ENCODE assay signal across 14 cellular contexts in the genomic region with DNA sequence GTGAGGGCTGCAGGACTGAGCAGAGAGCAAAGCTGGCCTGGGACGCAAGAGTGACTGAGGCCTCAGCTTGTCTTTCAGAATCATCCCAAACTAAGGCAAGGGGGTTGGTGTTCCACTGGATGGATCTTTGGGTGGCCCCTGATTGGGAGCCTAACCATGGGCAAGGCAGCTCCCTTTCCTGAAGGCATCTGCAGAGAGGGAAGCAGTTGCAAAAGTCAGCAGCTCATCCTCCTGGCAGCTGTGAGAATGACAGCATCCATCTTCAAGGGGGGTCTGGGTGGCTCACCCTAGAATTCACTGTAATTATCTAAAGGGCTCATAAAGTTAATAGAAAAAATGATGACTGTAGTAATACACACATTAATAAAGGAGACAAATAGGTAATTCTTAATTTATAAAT. TPM values are rescaled to one million over a fixed set of nuclear protein-coding genes. Genes with fewer than 3 reads are reported as not detected.
DNase-seq lines count a peak whose midpoint lies in the region; ATAC-seq and TF ChIP-seq lines count a peak whose summit lies in the region.
"Had no signal": no experiment of that assay in that cellular context is flagged by ENCODE, and none has a peak within 500 bp of the region (broad histone marks: within the 10 kb centered on the region; RNA-seq: fewer than 3 reads in every experiment).

No MANE protein-coding gene starts in this region.

- H3K36me3 Mint-ChIP-seq in activated CD8-positive, alpha-beta T cell treated with anti-CD3 and anti-CD28 coated beads, Interleukin-2, amount 10 ng/mL, durations not matched to agents 7 days and 5 days (ENCODE audit: low read depth): no peaks in the 10 kb centered on the region
- H3K36me3 Mint-ChIP-seq in Calu3 (ENCODE audit: insufficient read depth, unreplicated experiment): no peaks in the 10 kb centered on the region

- intact Hi-C loops in Calu3 (cut with micrococcal nuclease; ENCODE audit: unreplicated experiment): no loop called here

- DNase-seq in GM06990 (ENCODE audit: extremely low read depth, insufficient read length) (no peak), M059J (ENCODE audit: low read depth) (peak; percentile 45), cardiac fibroblast (ENCODE audit: low read depth in 2 of 2) (peak in 1 of 2 donors; percentile 33), myocyte (ENCODE audit: low read depth) (peak; percentile 18), Calu3 (no peak), NCI-H1436 (lab: John Stamatoyannopoulos, UW) (no peak)
- DNase-seq in activated CD8-positive, alpha-beta T cell treated with anti-CD3 and anti-CD28 coated beads, Interleukin-2, amount 10 ng/mL, durations not matched to agents 7 days and 5 days: no peak
- DNase-seq: activated T-cell treated with anti-CD3 and anti-CD28 coated beads, Interleukin-2, amount 50 U/mL, for 1 hour; effector CD8-positive, alpha-beta T cell; hypothalamus; posterior cingulate gyrus; SHP77; upper lobe of right lung had no signal

- peak; percentile 24 for TF ChIP-seq CTCF in GM06990 (IDR thresholded peaks at IDR 0.05; ENCODE audit: insufficient read depth, low read length, poor library complexity, severe bottlenecking)
- TF ChIP-seq CTCF in cardiac fibroblast (IDR thresholded peaks at IDR 0.05; ENCODE audit: low read depth, low read length): peak; percentile 34
- no peak for TF ChIP-seq CTCF in Calu3 (IDR thresholded peaks at IDR 0.05; ENCODE audit: unreplicated experiment)

- no peaks in the 10 kb centered on the region for H3K27me3 ChIP-seq in GM06990 (replicated peaks; ENCODE audit: control insufficient read depth, insufficient read depth, low read length)
- H3K27me3 ChIP-seq: upper lobe of right lung had no signal

- no peak overlapping the region for H3K27ac Mint-ChIP-seq in activated CD8-positive, alpha-beta T cell treated with anti-CD3 and anti-CD28 coated beads, Interleukin-2, amount 10 ng/mL, durations not matched to agents 7 days and 5 days
- no peak overlapping the region for H3K27ac Mint-ChIP-seq in Calu3 (ENCODE audit: unreplicated experiment)

- no peak overlapping the region for H3K4me3 Mint-ChIP-seq in activated CD8-positive, alpha-beta T cell treated with anti-CD3 and anti-CD28 coated beads, Interleukin-2, amount 10 ng/mL, durations not matched to agents 7 days and 5 days
- no peak overlapping the region for H3K4me3 Mint-ChIP-seq in Calu3 (ENCODE audit: low read depth, unreplicated experiment)

- POLR2A ChIA-PET in activated CD8-positive, alpha-beta T cell treated with anti-CD3 and anti-CD28 coated beads, Interleukin-2, amount 10 ng/mL, durations not matched to agents 7 days and 5 days (lab: Charles Lee): no interaction called here

- BruUV-seq in Calu3 (replicated peaks; lab: Mats Ljungman, UMichigan): no TSS peak

- H3K4me1 Mint-ChIP-seq in activated CD8-positive, alpha-beta T cell treated with anti-CD3 and anti-CD28 coated beads, Interleukin-2, amount 10 ng/mL, durations not matched to agents 7 days and 5 days (ENCODE audit: low read depth): no peaks in the 10 kb centered on the region
- peaks cover 9% of the 10 kb centered on the region for H3K4me1 Mint-ChIP-seq in Calu3 (ENCODE audit: low read depth, unreplicated experiment)

- no peak for ATAC-seq in activated CD8-positive, alpha-beta T cell treated with anti-CD3 and anti-CD28 coated beads, Interleukin-2, amount 10 ng/mL, durations not matched to agents 7 days and 5 days
- ATAC-seq in GM19023 (IDR thresholded peaks at IDR 0.05; ENCODE audit: unreplicated experiment): no peak
- ATAC-seq: upper lobe of right lung had no signal

- H3K36me3 ChIP-seq in GM06990 (ENCODE audit: control insufficient read depth, insufficient read depth, low read length): no peaks in the 10 kb centered on the region
- H3K36me3 ChIP-seq: upper lobe of right lung had no signal

- H3K4me3 ChIP-seq in GM06990 (replicated peaks; ENCODE audit: low read depth, low read length): no peak overlapping the region
- no peak overlapping the region for H3K4me3 ChIP-seq in cardiac fibroblast (replicated peaks in 1 of 2; ENCODE audit: low read depth in 2 of 2, low read length in 2 of 2)
- H3K4me3 ChIP-seq: upper lobe of right lung had no signal

- no peaks in the 10 kb centered on the region for H3K9me3 Mint-ChIP-seq in activated CD8-positive, alpha-beta T cell treated with anti-CD3 and anti-CD28 coated beads, Interleukin-2, amount 10 ng/mL, durations not matched to agents 7 days and 5 days (ENCODE audit: insufficient read depth)
- peaks cover 2% of the 10 kb centered on the region for H3K9me3 Mint-ChIP-seq in Calu3 (ENCODE audit: low read depth, unreplicated experiment)

- H3K27me3 Mint-ChIP-seq in activated CD8-positive, alpha-beta T cell treated with anti-CD3 and anti-CD28 coated beads, Interleukin-2, amount 10 ng/mL, durations not matched to agents 7 days and 5 days (ENCODE audit: low read depth): peaks cover 3% of the 10 kb centered on the region
- H3K27me3 Mint-ChIP-seq in Calu3 (ENCODE audit: unreplicated experiment): no peaks in the 10 kb centered on the region

- CTCF ChIA-PET in activated CD8-positive, alpha-beta T cell treated with anti-CD3 and anti-CD28 coated beads, Interleukin-2, amount 10 ng/mL, durations not matched to agents 7 days and 5 days (lab: Charles Lee): interaction anchor here (0.7 kb wide), 1 partner anchor 50 kb away, joined by 3 read pairs; no protein-coding TSS in a partner anchor
- CTCF ChIA-PET in Calu3 (lab: Charles Lee): interaction anchor here (0.6 to 1.8 kb wide), 5 partner anchors 8 to 931 kb away, joined by 3 to 9 read pairs (median 4); no protein-coding TSS in a partner anchor

RNA-seq across cellular contexts. Expression of gene RAB31, which starts 46.5 kb away (rescaled TPM):
- total RNA-seq in M059J (2014; rRNA removed; shearing (Covaris generic)): 36.8 and 53.6 TPM in 2 replicates
- 18.7 and 19.0 TPM in 2 replicates for total RNA-seq in myocyte
- polyA plus RNA-seq in myocyte (2012): 38.1 TPM
- total RNA-seq in activated CD8-positive, alpha-beta T cell treated with anti-CD3 and anti-CD28 coated beads, Interleukin-2, amount 10 ng/mL, durations not matched to agents 7 days and 5 days: not detected
- 1.9 and 2.3 TPM in 2 replicates for total RNA-seq in Calu3 (2022)

RNA-seq across cellular contexts. Expression of gene PPP4R1, which starts 47.2 kb away (rescaled TPM):
- total RNA-seq in M059J (2014; rRNA removed; shearing (Covaris generic)): 82.5 and 86.4 TPM in 2 replicates
- total RNA-seq in myocyte: 66.9 and 79.8 TPM in 2 replicates
- polyA plus RNA-seq in myocyte (2012): 51.3 TPM
- 10 to 100 TPM; 42.2 to 42.9 TPM for total RNA-seq in activated CD8-positive, alpha-beta T cell treated with anti-CD3 and anti-CD28 coated beads, Interleukin-2, amount 10 ng/mL, durations not matched to agents 7 days and 5 days
- 110 and 115 TPM in 2 replicates for total RNA-seq in Calu3 (2022)

Comparison
In these comparisons a context has a peak if more than half of its experiments do, and no peak if none do; other contexts are left out.
1. DNase-seq: peak in M059J (single experiment) and myocyte (single experiment); none in GM06990 (single experiment), activated CD8-positive, alpha-beta T cell treated with anti-CD3 and anti-CD28 coated beads, Interleukin-2, amount 10 ng/mL, durations not matched to agents 7 days and 5 days (single experiment), Calu3 (single experiment) and NCI-H1436 (single experiment).